8 cellular contexts compared by ENCODE assay signal in genomic region chr19:12162882-12163806, GRCh38. TPM values are rescaled to one million over a fixed set of nuclear protein-coding genes. Genes with fewer than 3 reads are reported as not detected.
DNase-seq lines count a peak whose midpoint lies in the region; ATAC-seq and TF ChIP-seq lines count a peak whose summit lies in the region.

ZNF136 (plus strand) TSS chr19:12163096; CDS start chr19:12163204, 108 bp downstream.

- ATAC-seq in GM21528 (IDR thresholded peaks at IDR 0.05; ENCODE audit: low FRiP score, unreplicated experiment) (peak; percentile 92), mucosa of descending colon (peak; percentile 99)

- peak within 1 kb of the TSS; percentile 78 for H3K9ac ChIP-seq in OCI-LY3 (ENCODE audit: low read length)

- H3K9me3 ChIP-seq in OCI-LY3 (ENCODE audit: insufficient read depth, low read length) = no peaks in the 10 kb centered on the region
- no peaks in the 10 kb centered on the region for H3K9me3 ChIP-seq in mucosa of descending colon

- H3K27ac ChIP-seq in OCI-LY3 (ENCODE audit: low read length) = peak within 1 kb of the TSS; percentile 47

- H2AFZ ChIP-seq in OCI-LY3 (ENCODE audit: low read depth, low read length) = peak within 1 kb of the TSS; percentile 93

- H3K79me2 ChIP-seq in OCI-LY3 (ENCODE audit: low read length) = peaks cover 51% of the 10 kb centered on the region

- intact Hi-C loops in mucosa of descending colon (cut with DNase I, micrococcal nuclease) = no loop called here

- peak; percentile 98 for DNase-seq in DMS 273 (lab: John Stamatoyannopoulos, UW; ENCODE audit: unreplicated experiment)
- DNase-seq in HuH-7.5 (ENCODE audit: low spot score) = peak; percentile 97
- peak; percentile 91 for DNase-seq in activated T-cell treated with anti-CD3 and anti-CD28 coated beads for 24 hours (ENCODE audit: low read depth)
- DNase-seq in epithelial cell of esophagus (ENCODE audit: low read depth) = peak; percentile 98
- peak; percentile 94 to 96 (median 96) for DNase-seq in mucosa of descending colon
- DNase-seq in stimulated activated CD8-positive, alpha-beta memory T cell treated with anti-CD3 and anti-CD28 coated beads, Interleukin-4, amount 100 ng/mL, for 1 hour (ENCODE audit: low read depth in 2 of 2, low spot score in 1 of 2) = peak; percentile 72 to 84

- H3K4me2 ChIP-seq in OCI-LY3 (ENCODE audit: low read length) = peak within 1 kb of the TSS; percentile 96

- no peaks in the 10 kb centered on the region for H3K27me3 ChIP-seq in OCI-LY3 (ENCODE audit: low read depth, low read length)

- TF ChIP-seq CTCF in OCI-LY3 (IDR thresholded peaks at IDR 0.05; ENCODE audit: low read depth, low read length) = no peak
- TF ChIP-seq CTCF in epithelial cell of esophagus (IDR thresholded peaks at IDR 0.05; ENCODE audit: insufficient read depth, low read depth, low read length, missing control alignments) = no peak
- no peak for TF ChIP-seq CTCF in mucosa of descending colon (IDR thresholded peaks at IDR 0.05)

- H3K4me3 ChIP-seq in OCI-LY3 (ENCODE audit: low read length) (peak within 1 kb of the TSS; percentile 78), epithelial cell of esophagus (ENCODE audit: low read length) (peak within 1 kb of the TSS; percentile 83), mucosa of descending colon (peak within 1 kb of the TSS; percentile 97)

- H3K36me3 ChIP-seq in OCI-LY3 (replicated peaks; ENCODE audit: low read depth, low read length) = peaks cover 17% of the 10 kb centered on the region
- no peaks in the 10 kb centered on the region for H3K36me3 ChIP-seq in mucosa of descending colon (ENCODE audit: low read depth)

- peaks cover 18% of the 10 kb centered on the region for H4K20me1 ChIP-seq in OCI-LY3 (ENCODE audit: insufficient read depth, low read length)

- H3K4me1 ChIP-seq in OCI-LY3 (ENCODE audit: low read length) (peaks cover 6% of the 10 kb centered on the region), mucosa of descending colon (ENCODE audit: low read depth) (peaks cover 8% of the 10 kb centered on the region)

RNA-seq across cellular contexts. Expression of gene ZNF136, which starts in this region (rescaled TPM):
- total RNA-seq in mucosa of descending colon = 10 to 100 TPM in 1 of 3 donors, 1 to 10 TPM in 2; 6.3 to 12.1 (median 8.7) TPM

Comparison
In these comparisons a context has a peak if more than half of its experiments do, and no peak if none do; other contexts are left out.
1. Peak in every context shown above with its lines: DNase-seq, ATAC-seq, H3K4me3 ChIP-seq and H3K27ac ChIP-seq.